8 cellular contexts compared by ENCODE assay signal in the genomic region with DNA sequence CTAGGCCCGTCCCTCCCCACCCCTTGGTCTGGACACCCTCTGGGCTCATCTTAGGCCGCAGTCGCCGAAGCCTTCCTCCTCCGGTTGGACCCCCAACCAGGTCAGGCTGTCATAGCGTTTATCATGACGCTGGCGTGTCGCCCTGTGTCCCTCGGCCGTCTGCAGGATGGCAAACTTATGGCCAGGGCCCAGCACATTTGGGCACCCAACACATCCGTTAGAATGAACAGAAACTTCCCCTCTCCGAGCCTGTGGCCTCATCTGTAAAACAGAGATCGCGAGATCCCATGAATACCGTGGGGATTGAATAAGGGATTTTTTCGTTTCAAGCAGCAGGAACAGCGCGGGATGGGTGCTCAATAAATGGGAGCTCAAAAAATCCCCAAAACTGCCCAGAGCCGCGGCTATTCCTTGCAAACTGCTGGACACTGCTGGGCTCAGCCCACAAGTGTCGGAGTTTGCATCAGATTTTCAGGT.
DNase-seq lines count a peak whose midpoint lies in the region; ATAC-seq and TF ChIP-seq lines count a peak whose summit lies in the region.

No MANE protein-coding gene starts in this region.

- TF ChIP-seq CTCF in AG09319 (IDR thresholded peaks at IDR 0.05; ENCODE audit: low read depth, low read length) (no peak), GM12875 (IDR thresholded peaks at IDR 0.05; ENCODE audit: borderline replicate concordance, insufficient read depth, low read depth, low read length) (no peak), astrocyte of the spinal cord (IDR thresholded peaks at IDR 0.05; ENCODE audit: low read depth, low read length) (no peak)

- in situ Hi-C loops in astrocyte of the spinal cord (cut with HindIII; ENCODE audit: low sequenced_read_pairs), result no loop called here

- H3K9me3 Mint-ChIP-seq in stimulated activated naive B cell treated with anti-CD40 and anti-IgM and Interleukin-4, amounts not matched to agents 10 μg/mL and 1 μg/mL and 100 μg/mL, for 72 hours, result no peaks in the 10 kb centered on the region

- peak overlapping the region; percentile 96 to 98 for H3K4me3 Mint-ChIP-seq in stimulated activated naive B cell treated with anti-CD40 and anti-IgM and Interleukin-4, amounts not matched to agents 10 μg/mL and 1 μg/mL and 100 μg/mL, for 72 hours

- H3K27me3 Mint-ChIP-seq in stimulated activated naive B cell treated with anti-CD40 and anti-IgM and Interleukin-4, amounts not matched to agents 10 μg/mL and 1 μg/mL and 100 μg/mL, for 72 hours, result no peaks in the 10 kb centered on the region

- peak overlapping the region; percentile 97 for H3K4me3 ChIP-seq in GM12875 (ENCODE audit: low read depth, low read length)
- H3K4me3 ChIP-seq in astrocyte of the spinal cord (ENCODE audit: low read depth, low read length), result peak overlapping the region; percentile 92

- H3K27ac Mint-ChIP-seq in stimulated activated naive B cell treated with anti-CD40 and anti-IgM and Interleukin-4, amounts not matched to agents 10 μg/mL and 1 μg/mL and 100 μg/mL, for 72 hours, result peak overlapping the region; percentile 99

- ATAC-seq in HG02759 (IDR thresholded peaks at IDR 0.05; ENCODE audit: unreplicated experiment), result peak; percentile 29
- peak; percentile 52 to 53 for ATAC-seq in stimulated activated naive B cell treated with anti-CD40 and anti-IgM and Interleukin-4, amounts not matched to agents 10 μg/mL and 1 μg/mL and 100 μg/mL, for 72 hours (replicated peaks)

- DNase-seq in AG09319 (ENCODE audit: extremely low read depth, low read depth) (peak; percentile 28), NOMO-1 treated with dmso at 0.1 percent for 144 hours (lab: John Stamatoyannopoulos, UW; ENCODE audit: unreplicated experiment) (peak; percentile 62), astrocyte of the spinal cord (ENCODE audit: low read depth, low spot score) (peak; percentile 78), iris pigment epithelial cell (ENCODE audit: low read depth) (peak; percentile 82), globus pallidus (ENCODE audit: low spot score) (no peak)
- no peak for DNase-seq in stimulated activated naive B cell treated with anti-CD40 and anti-IgM and Interleukin-4, amounts not matched to agents 10 μg/mL and 1 μg/mL and 100 μg/mL, for 72 hours

- H3K36me3 Mint-ChIP-seq in stimulated activated naive B cell treated with anti-CD40 and anti-IgM and Interleukin-4, amounts not matched to agents 10 μg/mL and 1 μg/mL and 100 μg/mL, for 72 hours, result peaks cover 15 to 29% of the 10 kb centered on the region in 2 donors

- peaks cover 32 to 34% of the 10 kb centered on the region in 2 donors for H3K4me1 Mint-ChIP-seq in stimulated activated naive B cell treated with anti-CD40 and anti-IgM and Interleukin-4, amounts not matched to agents 10 μg/mL and 1 μg/mL and 100 μg/mL, for 72 hours

Comparison
In these comparisons a context has a peak if more than half of its experiments do, and no peak if none do; other contexts are left out.
1. DNase-seq: peak in AG09319 (single experiment), NOMO-1 treated with dmso at 0.1 percent for 144 hours (single experiment), astrocyte of the spinal cord (single experiment) and iris pigment epithelial cell (single experiment); none in stimulated activated naive B cell treated with anti-CD40 and anti-IgM and Interleukin-4, amounts not matched to agents 10 μg/mL and 1 μg/mL and 100 μg/mL, for 72 hours (single experiment) and globus pallidus (single experiment).